17 cellular contexts compared by ENCODE assay signal in the genomic region with DNA sequence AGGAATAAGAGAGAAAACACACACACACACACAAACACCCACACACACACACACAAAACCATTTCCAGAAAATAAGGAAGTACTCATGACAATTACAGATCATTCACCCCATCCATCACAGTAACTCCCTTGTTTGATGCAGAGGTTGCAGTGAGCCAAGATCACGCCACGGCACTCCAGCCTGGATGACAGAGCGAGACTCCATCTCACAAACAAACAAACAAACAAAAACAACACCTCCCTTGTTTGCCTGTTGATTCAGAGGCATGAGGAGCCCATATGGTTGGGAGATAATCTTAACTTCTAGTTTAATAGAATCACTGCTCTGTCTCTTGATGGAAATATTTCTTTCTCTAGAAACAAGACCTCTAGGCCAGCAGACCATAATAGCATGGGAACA.
A peak's percentile ranks its signal among the peaks of the same experiment; 100 is the strongest.
DNase-seq lines count a peak whose midpoint lies in the region; ATAC-seq and TF ChIP-seq lines count a peak whose summit lies in the region.
"Had no signal": no experiment of that assay in that cellular context is flagged by ENCODE, and none has a peak within 500 bp of the region (broad histone marks: within the 10 kb centered on the region; RNA-seq: fewer than 3 reads in every experiment).

No MANE protein-coding gene starts in this region.

- no peak overlapping the region for H2BK20ac ChIP-seq in H9 (ENCODE audit: low read depth, low read length, poor library complexity, severe bottlenecking)

- H3K79me2 ChIP-seq in H9 (ENCODE audit: insufficient read depth, low read length), result no peaks in the 10 kb centered on the region

- H3K9me3 Mint-ChIP-seq in H9, result peaks cover 0 to 4% of the 10 kb centered on the region in 2 experiments; a peak in 1 of 5 replicates

- no peaks in the 10 kb centered on the region for H3K4me1 ChIP-seq in H9 (ENCODE audit: insufficient read depth, low read length)
- H3K4me1 ChIP-seq: A549, Caco-2 had no signal

- no peak overlapping the region for H2AK5ac ChIP-seq in H9 (ENCODE audit: insufficient read length, low read length)

- no peak overlapping the region for H3K4me3 Mint-ChIP-seq in H9
- H3K4me3 Mint-ChIP-seq: CD4-positive, alpha-beta memory T cell had no signal

- H2BK15ac ChIP-seq in H9 (ENCODE audit: low read depth, low read length), result no peak overlapping the region

- H3K36me3 Mint-ChIP-seq in H9 (ENCODE audit: insufficient read depth in 1 of 3, low read depth in 3 of 3), result no peaks in the 10 kb centered on the region
- H3K36me3 Mint-ChIP-seq: CD4-positive, alpha-beta memory T cell had no signal

- no peak overlapping the region for H3K18ac ChIP-seq in H9 (ENCODE audit: insufficient read length, low read depth, low read length)

- H3K27ac ChIP-seq in H9 (ENCODE audit: insufficient read length, low read depth, low read length), result no peak overlapping the region
- H3K27ac ChIP-seq: A549 had no signal

- H3K27me3 Mint-ChIP-seq in H9 (ENCODE audit: low read depth), result no peaks in the 10 kb centered on the region
- H3K27me3 Mint-ChIP-seq: CD4-positive, alpha-beta memory T cell had no signal

- no peak overlapping the region for H2BK5ac ChIP-seq in H9 (ENCODE audit: insufficient read length, low read length)

- no peak overlapping the region for H3K4ac ChIP-seq in H9 (ENCODE audit: low read depth, low read length)

- H3K9me3 ChIP-seq in H9 (ENCODE audit: control insufficient read depth, low read depth, low read length), result no peaks in the 10 kb centered on the region
- H3K9me3 ChIP-seq: A549, Caco-2 had no signal

- peak; percentile 16 for DNase-seq in COLO829 (ENCODE audit: low spot score)
- DNase-seq in SK-MEL-5 (ENCODE audit: low read depth, low spot score), result peak; percentile 55
- peak; percentile 70 for DNase-seq in foreskin melanocyte
- DNase-seq in H9, result no peak
- DNase-seq: 8988T; ACHN; Caco-2; CD4-positive, alpha-beta memory T cell; DMS79; EL; GDM1; GOT3; HCEC 1CT had no signal

- no peak overlapping the region for H4K91ac ChIP-seq in H9 (ENCODE audit: insufficient read length, low read depth, low read length)

- H3K56ac ChIP-seq in H9 (ENCODE audit: insufficient read length, low read depth, low read length), result no peak overlapping the region

- H2BK120ac ChIP-seq in H9 (ENCODE audit: low read depth, low read length, poor library complexity, severe bottlenecking), result no peak overlapping the region

- WGBS in H9 (ENCODE audit: extremely low coverage, insufficient read length, low lambda C conversion rate), result no CpG with 5 or more reads among the region's 3 CpGs

- H3K4me1 Mint-ChIP-seq in H9, result peaks cover 0 to 7% of the 10 kb centered on the region in 2 experiments; a peak in 1 of 4 replicates
- H3K4me1 Mint-ChIP-seq: CD4-positive, alpha-beta memory T cell had no signal

- peak overlapping the region in 1 of 3 experiments; percentile 37; a peak in 1 of 7 replicates for H3K27ac Mint-ChIP-seq in H9
- H3K27ac Mint-ChIP-seq: CD4-positive, alpha-beta memory T cell had no signal

- in situ Hi-C loops in SK-MEL-5 (cut with HindIII; ENCODE audit: low pct_unique_long_range_greater_than_20kb, low sequenced_read_pairs), result no loop called here

- H3K27me3 ChIP-seq in H9 (ENCODE audit: insufficient read depth, low read length), result no peaks in the 10 kb centered on the region

- no peak for ATAC-seq in GM21786 (IDR thresholded peaks at IDR 0.05; ENCODE audit: unreplicated experiment)
- no peak for ATAC-seq in HG02610 (IDR thresholded peaks at IDR 0.05; ENCODE audit: unreplicated experiment)
- ATAC-seq: A549, GM12878 had no signal

- no peak for TF ChIP-seq CTCF in H9 (conservative IDR thresholded peaks at IDR 0.05)

- H3K23ac ChIP-seq in H9 (ENCODE audit: insufficient read length, low read depth, low read length), result no peak overlapping the region

- H4K5ac ChIP-seq in H9 (ENCODE audit: insufficient read length, low read depth, low read length), result no peak overlapping the region

- H3K23me2 ChIP-seq in H9 (ENCODE audit: insufficient read length, low read depth, low read length, poor library complexity, severe bottlenecking), result no peaks in the 10 kb centered on the region

- H3K4me2 ChIP-seq in H9 (ENCODE audit: insufficient read depth, insufficient read length, low read length), result no peak overlapping the region
- H3K4me2 ChIP-seq: A549 had no signal

- H3K79me1 ChIP-seq in H9 (ENCODE audit: insufficient read depth, low read depth, low read length, poor library complexity, severe bottlenecking), result no peaks in the 10 kb centered on the region

- H4K20me1 ChIP-seq in H9 (ENCODE audit: control insufficient read depth, insufficient read depth, insufficient read length), result no peaks in the 10 kb centered on the region

- no peak overlapping the region for H2BK12ac ChIP-seq in H9 (ENCODE audit: insufficient read length, low read depth, low read length)

- H2AFZ ChIP-seq in H9 (ENCODE audit: low read length), result no peak overlapping the region

- H3K9ac ChIP-seq in H9 (ENCODE audit: extremely low read depth, insufficient read length, low read length), result no peak overlapping the region

- H3T11ph ChIP-seq in H9 (ENCODE audit: low read length), result no peak overlapping the region

- no peak overlapping the region for H3K14ac ChIP-seq in H9 (ENCODE audit: insufficient read depth, low read length)

- no peak overlapping the region for H4K8ac ChIP-seq in H9 (replicated peaks; ENCODE audit: insufficient read length, low read depth, low read length)
